In the genomic region with DNA sequence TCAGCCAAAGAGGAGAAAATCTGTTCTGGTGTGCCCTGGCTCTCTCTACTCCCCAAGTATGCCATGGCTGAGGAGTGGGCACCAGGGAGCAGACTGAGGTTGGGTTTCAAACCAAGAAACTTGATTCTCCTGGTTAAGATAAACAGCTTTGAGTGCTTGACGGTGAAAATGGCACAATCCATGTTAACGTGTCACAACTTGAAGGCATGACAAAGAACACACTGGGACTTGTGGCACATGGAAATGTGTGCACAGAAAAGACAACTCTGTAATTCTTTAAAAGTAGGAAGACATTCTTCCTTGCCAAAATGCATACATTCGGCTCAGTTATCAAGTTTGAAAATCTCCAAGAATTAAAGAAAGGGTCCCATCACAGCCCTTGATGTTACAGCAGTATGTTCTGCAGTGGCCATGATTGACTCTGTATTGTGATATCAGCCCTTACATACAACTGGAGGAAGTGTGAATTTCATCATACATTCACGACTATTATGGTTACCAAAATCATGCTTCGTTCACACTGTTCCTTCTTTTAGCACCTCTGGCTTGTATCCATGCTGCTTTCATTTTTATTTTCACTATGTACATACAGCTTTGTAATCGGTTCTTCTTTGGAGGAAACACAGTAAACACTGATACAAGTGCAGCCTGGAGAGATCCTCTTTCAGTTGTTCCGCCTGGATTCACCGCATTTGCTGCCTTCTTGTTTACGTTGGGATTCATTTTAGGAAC, we compare ENCODE assay signal across 12 cellular contexts. TPM values are rescaled to one million over a fixed set of nuclear protein-coding genes. Genes with fewer than 3 reads are reported as not detected.
DNase-seq lines count a peak whose midpoint lies in the region; ATAC-seq, FAIRE-seq and TF ChIP-seq lines count a peak whose summit lies in the region.
"Had no signal": no experiment of that assay in that cellular context is flagged by ENCODE, and none has a peak within 500 bp of the region (broad histone marks: within the 10 kb centered on the region; RNA-seq: fewer than 3 reads in every experiment).

No MANE protein-coding gene starts in this region.

- TF ChIP-seq POLR2A in K562 (conservative IDR thresholded peaks at IDR 0.05) (no peak), prostate gland (IDR thresholded peaks at IDR 0.05) (no peak), gastrocnemius medialis (IDR thresholded peaks at IDR 0.05) (no peak)

- H3K27ac ChIP-seq in K562 (ENCODE audit: extremely low read depth, low read depth, low read length), result no peak overlapping the region
- peak overlapping the region; percentile 73 to 86 for H3K27ac ChIP-seq in prostate gland
- no peak overlapping the region for H3K27ac ChIP-seq in gastrocnemius medialis
- H3K27ac ChIP-seq: 22Rv1 had no signal

- H3K9me1 ChIP-seq in K562 (ENCODE audit: control insufficient read depth, insufficient read depth, low read length), result no peaks in the 10 kb centered on the region

- H2AFZ ChIP-seq in K562 (ENCODE audit: low read depth, low read length), result peak overlapping the region; percentile 65

- H3K9me3 ChIP-seq in K562 (replicated peaks; ENCODE audit: control insufficient read depth, insufficient read depth, low read depth, low read length), result no peaks in the 10 kb centered on the region
- H3K9me3 ChIP-seq in prostate gland, result no peaks in the 10 kb centered on the region
- no peaks in the 10 kb centered on the region for H3K9me3 ChIP-seq in gastrocnemius medialis

- H3K79me2 ChIP-seq in K562 (ENCODE audit: control insufficient read depth, insufficient read depth, low read length), result no peaks in the 10 kb centered on the region

- peak; percentile 38 for DNase-seq in NCI-H1092 treated with DMSO at 0.1 percent for 48 hours (lab: John Stamatoyannopoulos, UW)
- no peak for DNase-seq in NCI-H1092 (lab: John Stamatoyannopoulos, UW)
- peak; percentile 2 for DNase-seq in NCI-H187 treated with DMSO at 0.1 percent for 48 hours (lab: John Stamatoyannopoulos, UW)
- no peak for DNase-seq in K562 (ENCODE audit: extremely low read depth in 1 of 4, low spot score in 3 of 4)
- DNase-seq in prostate gland (ENCODE audit: low spot score), result peak; percentile 56
- no peak for DNase-seq in gastrocnemius medialis
- no peak for DNase-seq in NCI-H1436 treated with DMSO at 0.1 percent for 48 hours (lab: John Stamatoyannopoulos, UW)
- DNase-seq: activated CD4-positive, alpha-beta T cell treated with anti-CD3 and anti-CD28 coated beads, Interleukin-2, amount 50 U/mL, for 48 hours; KG1; stimulated activated CD4-positive, alpha-beta T cell treated with anti-CD3 and anti-CD28 coated beads, Interleukin-12 subunit alpha, Interleukin-12 subunit beta, amount 100 ng/mL, for 4 hours had no signal

- no TSS peak for BruUV-seq in K562 (replicated peaks; lab: Mats Ljungman, UMichigan)

- no peak for TF ChIP-seq CTCF in K562 (IDR thresholded peaks at IDR 0.05 in 2 of 3, conservative IDR thresholded peaks at IDR 0.05 in 1 of 3; ENCODE audit: insufficient read depth in 2 of 3, low read depth in 1 of 3, low read length in 3 of 3)
- TF ChIP-seq CTCF in prostate gland (IDR thresholded peaks at IDR 0.05), result no peak
- no peak for TF ChIP-seq CTCF in gastrocnemius medialis (IDR thresholded peaks at IDR 0.05 in 4 of 5, conservative IDR thresholded peaks at IDR 0.05 in 1 of 5)

- TF ChIP-seq RAD21 in K562 (CRISPR knock-in tag; conservative IDR thresholded peaks at IDR 0.05 in 1 of 2, IDR thresholded peaks at IDR 0.05 in 1 of 2), result no peak

- FAIRE-seq in K562 (lab: Jason Lieb, UNC), result no peak

- H3K4me2 ChIP-seq in K562 (ENCODE audit: insufficient read depth, low read length), result peak overlapping the region; percentile 53; the same call in 1 of the 2 replicates

- H3K27me3 ChIP-seq in K562 (ENCODE audit: control insufficient read depth in 2 of 2, insufficient read depth in 2 of 2, low read length in 2 of 2), result no peaks in the 10 kb centered on the region; a peak in 1 of 5 replicates
- no peaks in the 10 kb centered on the region for H3K27me3 ChIP-seq in prostate gland (replicated peaks; ENCODE audit: insufficient read depth)
- no peaks in the 10 kb centered on the region for H3K27me3 ChIP-seq in gastrocnemius medialis

- ATAC-seq in K562 (peak; percentile 63), gastrocnemius medialis (no peak), GM18502 (IDR thresholded peaks at IDR 0.05; ENCODE audit: poor library complexity, unreplicated experiment) (no peak)

- no peak for TF ChIP-seq EP300 in K562 (IDR thresholded peaks at IDR 0.05; ENCODE audit: low read length)

- no peaks in the 10 kb centered on the region for H4K20me1 ChIP-seq in K562 (replicated peaks; ENCODE audit: control insufficient read depth, insufficient read depth, low read length)

- intact Hi-C loops in K562 (cut with micrococcal nuclease), result no loop called here
- intact Hi-C loops in prostate gland (cut with DNase I), result no loop called here
- intact Hi-C loops in gastrocnemius medialis (cut with DNase I; ENCODE audit: low total_unique reads), result no loop called here

- 6% methylated on average over 9 of the region's 9 CpGs for WGBS in K562 (ENCODE audit: insufficient coverage, low coverage, missing lambda C conversion rate)
- WGBS in prostate gland, result 12% methylated on average over 9 of the region's 9 CpGs

- CTCF ChIA-PET in K562 (lab: Yijun Ruan, JAX; ENCODE audit: low intra/inter-chr PET ratio), result no interaction called here

- no peaks in the 10 kb centered on the region; the same call in 2 of the 3 replicates for H3K36me3 ChIP-seq in K562 (ENCODE audit: control insufficient read depth, insufficient read depth, low read length)
- H3K36me3 ChIP-seq in prostate gland, result no peaks in the 10 kb centered on the region
- H3K36me3 ChIP-seq in gastrocnemius medialis, result no peaks in the 10 kb centered on the region

- no peak overlapping the region for H3K9ac ChIP-seq in K562 (ENCODE audit: insufficient read depth in 1 of 2, low read depth in 2 of 2, low read length in 2 of 2)

- no peaks in the 10 kb centered on the region; a peak in 2 of 5 replicates for H3K4me1 ChIP-seq in K562 (replicated peaks in 1 of 2; ENCODE audit: control insufficient read depth in 2 of 2, insufficient read depth in 2 of 2, low read length in 2 of 2)
- peaks cover 21% of the 10 kb centered on the region for H3K4me1 ChIP-seq in prostate gland (replicated peaks)
- H3K4me1 ChIP-seq in gastrocnemius medialis, result no peaks in the 10 kb centered on the region

- in situ Hi-C loops in K562 (cut with MboI) (no loop called here), gastrocnemius medialis (cut with MboI; ENCODE audit: low sequenced_read_pairs in 4 of 4) (no loop called here)

- H3K4me3 ChIP-seq in K562 (no peak overlapping the region), prostate gland (no peak overlapping the region), gastrocnemius medialis (no peak overlapping the region)

- POLR2A ChIA-PET in K562 (lab: Yijun Ruan, JAX), result no interaction called here

RNA-seq across cellular contexts. Expression of gene ACTG2, which starts 15.6 kb away (rescaled TPM):
- not detected in 2 replicates for total RNA-seq in K562 (2011; cell fraction: chromatin; rRNA removed; ENCODE audit: low replicate concordance)
- total RNA-seq in K562 (2011; cell fraction: nucleolus; rRNA removed), result not detected in 2 replicates
- total RNA-seq in K562 (2011; cell fraction: nucleoplasm; rRNA removed), result not detected in 2 replicates
- not detected in 2 replicates for total RNA-seq in K562 (2014; rRNA removed)
- not detected in 2 replicates for total RNA-seq in K562 (2014; rRNA removed; fragmentation: Illumina TruSeq; extraction: Trizol)
- total RNA-seq in K562 (2015; rRNA removed; fragmentation: Illumina TruSeq; extraction: Trizol), result not detected in 2 replicates
- 0.60 and 0.67 TPM in 2 replicates for total RNA-seq in K562 (2021)
- not detected in 2 replicates for polyA plus RNA-seq in K562 (2011; rRNA removed)
- not detected in 2 replicates for polyA plus RNA-seq in K562 (2011; cell fraction: cytosol; rRNA removed)
- polyA plus RNA-seq in K562 (2011; cell fraction: nucleus; rRNA removed), result not detected in 2 replicates
- 0.22 and 0.39 TPM in 2 replicates for polyA plus RNA-seq in K562 (2012)
- not detected in 2 replicates for polyA plus RNA-seq in K562 (2014; fragmentation: Illumina TruSeq; extraction: Trizol)
- polyA plus RNA-seq in K562 (2014; fragmentation: Nextera tagmentation; extraction: Ambion mirVana), result under 1 TPM in 1 of 2 experiments, not detected in 1; 0.06 TPM
- polyA plus RNA-seq in K562 (2014; rRNA removed), result not detected in 2 replicates
- not detected in 2 replicates for polyA minus RNA-seq in K562 (2011; rRNA and poly(A)+ RNA removed)
- not detected in 2 replicates for polyA minus RNA-seq in K562 (2011; cell fraction: cytosol; rRNA and poly(A)+ RNA removed)
- polyA minus RNA-seq in K562 (2011; cell fraction: nucleus; rRNA and poly(A)+ RNA removed), result not detected in 2 replicates
- 1,000 to 10,000 TPM; 1,031 to 1,176 TPM for total RNA-seq in prostate gland
- 1 to 10 TPM in 3 of 4 donors, under 1 TPM in 1; 0.41 to 3.1 (median 1.9) TPM for total RNA-seq in gastrocnemius medialis

RNA-seq across cellular contexts. Expression of gene STAMBP, which starts 48.5 kb away (rescaled TPM):
- total RNA-seq in K562 (2011; cell fraction: chromatin; rRNA removed; ENCODE audit: low replicate concordance), result 27.3 and 43.2 TPM in 2 replicates
- total RNA-seq in K562 (2011; cell fraction: nucleolus; rRNA removed), result 14.3 and 17.6 TPM in 2 replicates
- total RNA-seq in K562 (2011; cell fraction: nucleoplasm; rRNA removed), result 18.6 and 21.9 TPM in 2 replicates
- 28.9 and 36.9 TPM in 2 replicates for total RNA-seq in K562 (2014; rRNA removed)
- total RNA-seq in K562 (2014; rRNA removed; fragmentation: Illumina TruSeq; extraction: Trizol), result 48.4 and 51.0 TPM in 2 replicates
- total RNA-seq in K562 (2015; rRNA removed; fragmentation: Illumina TruSeq; extraction: Trizol), result 36.3 and 39.7 TPM in 2 replicates
- total RNA-seq in K562 (2021), result 41.1 and 44.6 TPM in 2 replicates
- 31.8 and 57.4 TPM in 2 replicates for polyA plus RNA-seq in K562 (2011; rRNA removed)
- 32.3 and 42.0 TPM in 2 replicates for polyA plus RNA-seq in K562 (2011; cell fraction: cytosol; rRNA removed)
- polyA plus RNA-seq in K562 (2011; cell fraction: nucleus; rRNA removed), result 43.3 and 46.7 TPM in 2 replicates
- 43.9 and 45.0 TPM in 2 replicates for polyA plus RNA-seq in K562 (2012)
- polyA plus RNA-seq in K562 (2014; fragmentation: Illumina TruSeq; extraction: Trizol), result 59.0 and 68.1 TPM in 2 replicates
- 10 to 100 TPM; 50.1 to 75.2 TPM for polyA plus RNA-seq in K562 (2014; fragmentation: Nextera tagmentation; extraction: Ambion mirVana)
- polyA plus RNA-seq in K562 (2014; rRNA removed), result 48.8 and 51.4 TPM in 2 replicates
- 36.9 and 47.8 TPM in 2 replicates for polyA minus RNA-seq in K562 (2011; rRNA and poly(A)+ RNA removed)
- 13.5 and 23.7 TPM in 2 replicates for polyA minus RNA-seq in K562 (2011; cell fraction: cytosol; rRNA and poly(A)+ RNA removed)
- 14.4 and 16.4 TPM in 2 replicates for polyA minus RNA-seq in K562 (2011; cell fraction: nucleus; rRNA and poly(A)+ RNA removed)
- total RNA-seq in prostate gland, result 10 to 100 TPM; 45.9 to 56.6 TPM
- total RNA-seq in gastrocnemius medialis, result 10 to 100 TPM; 38.0 to 85.4 (median 67.1) TPM

RNA-seq across cellular contexts. Expression of gene DGUOK, which starts 49.4 kb away (rescaled TPM):
- 33.8 and 38.3 TPM in 2 replicates for total RNA-seq in K562 (2011; cell fraction: chromatin; rRNA removed; ENCODE audit: low replicate concordance)
- 33.5 and 37.1 TPM in 2 replicates for total RNA-seq in K562 (2011; cell fraction: nucleolus; rRNA removed)
- 36.7 and 58.4 TPM in 2 replicates for total RNA-seq in K562 (2011; cell fraction: nucleoplasm; rRNA removed)
- total RNA-seq in K562 (2014; rRNA removed) (67.0 and 68.4 TPM in 2 replicates), K562 (2014; rRNA removed; fragmentation: Illumina TruSeq; extraction: Trizol) (79.0 and 87.6 TPM in 2 replicates), K562 (2015; rRNA removed; fragmentation: Illumina TruSeq; extraction: Trizol) (83.4 and 91.1 TPM in 2 replicates), K562 (2021) (91.7 and 92.5 TPM in 2 replicates), prostate gland (100 to 1,000 TPM in 1 of 2 donors, 10 to 100 TPM in 1; 77.4 to 107 TPM), gastrocnemius medialis (10 to 100 TPM; 10.2 to 25.2 (median 20.3) TPM)
- polyA plus RNA-seq in K562 (2011; rRNA removed) (129 and 170 TPM in 2 replicates), K562 (2014; fragmentation: Illumina TruSeq; extraction: Trizol) (139 and 147 TPM in 2 replicates), K562 (2014; fragmentation: Nextera tagmentation; extraction: Ambion mirVana) (100 to 1,000 TPM; 258 to 288 TPM), K562 (2014; rRNA removed) (126 and 140 TPM in 2 replicates)
- polyA plus RNA-seq in K562 (2011; cell fraction: cytosol; rRNA removed), result 125 and 156 TPM in 2 replicates
- 64.6 and 74.4 TPM in 2 replicates for polyA plus RNA-seq in K562 (2011; cell fraction: nucleus; rRNA removed)
- polyA plus RNA-seq in K562 (2012), result 79.1 and 122 TPM in 2 replicates
- 33.3 and 40.1 TPM in 2 replicates for polyA minus RNA-seq in K562 (2011; rRNA and poly(A)+ RNA removed)
- polyA minus RNA-seq in K562 (2011; cell fraction: cytosol; rRNA and poly(A)+ RNA removed), result 25.8 and 39.5 TPM in 2 replicates
- polyA minus RNA-seq in K562 (2011; cell fraction: nucleus; rRNA and poly(A)+ RNA removed), result 28.5 and 30.0 TPM in 2 replicates

Comparison
In these comparisons a context has a peak if more than half of its experiments do, and no peak if none do; other contexts are left out.
1. DNase-seq: peak in NCI-H1092 treated with DMSO at 0.1 percent for 48 hours (single experiment), NCI-H187 treated with DMSO at 0.1 percent for 48 hours (single experiment) and prostate gland (single experiment); none in NCI-H1092 (single experiment), K562 (0 of 4), gastrocnemius medialis (0 of 2) and NCI-H1436 treated with DMSO at 0.1 percent for 48 hours (single experiment).
2. H3K27ac ChIP-seq: peak in prostate gland (2 of 2); none in K562 (single experiment) and gastrocnemius medialis (0 of 4).
3. RNA of gene ACTG2, which starts 15.6 kb away (total RNA-seq): 1,031 to 1,176 TPM in prostate gland; 0.41 to 3.1 TPM in gastrocnemius medialis and 0.60 to 0.67 TPM in K562; every median in the first group is over 100 times any median in the second.